9 cellular contexts compared by ENCODE assay signal in the genomic region with DNA sequence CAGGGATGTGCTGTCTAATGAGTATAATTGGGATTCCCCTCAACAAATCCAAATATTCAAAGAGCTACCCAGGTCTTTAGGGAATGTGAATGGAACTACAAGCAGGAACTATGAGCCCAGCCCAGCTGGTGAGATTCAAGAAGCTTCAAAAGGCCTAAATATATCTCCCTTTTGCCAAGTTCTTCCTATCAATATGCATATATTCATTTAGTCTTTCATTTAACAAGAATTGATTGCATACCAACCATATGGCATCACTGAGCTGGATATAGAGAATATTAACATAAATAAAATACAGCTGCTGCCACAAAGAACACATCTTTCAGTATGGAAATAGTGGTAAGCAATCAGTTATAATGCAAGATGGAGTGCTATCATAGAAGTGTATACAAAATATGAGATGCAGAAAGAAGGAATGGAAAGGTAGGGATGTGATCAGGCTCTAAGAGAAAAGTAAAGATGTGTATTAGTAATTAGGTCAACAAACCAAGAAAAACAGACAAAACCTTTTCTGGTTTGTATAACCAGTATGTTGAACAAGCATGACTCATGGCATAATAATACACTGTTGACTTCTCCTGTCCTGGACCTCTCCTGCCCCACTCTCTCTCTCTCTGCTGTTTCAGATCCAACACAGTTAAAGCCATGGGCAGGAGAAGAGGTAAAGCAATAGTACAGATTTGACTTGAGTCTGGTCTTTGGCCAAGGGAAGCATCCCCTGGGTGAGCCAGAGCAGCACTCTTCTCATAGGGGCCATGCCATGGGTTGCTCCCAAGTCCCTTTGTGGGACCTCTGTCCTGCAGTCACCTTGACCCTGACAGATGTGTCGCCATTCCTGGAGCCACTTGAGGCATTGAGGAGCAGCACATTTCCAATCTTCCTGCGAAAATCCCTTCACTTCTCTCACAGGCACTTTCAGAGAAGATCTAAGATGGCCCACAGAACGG. TPM values are rescaled to one million over a fixed set of nuclear protein-coding genes. Genes with fewer than 3 reads are reported as not detected.
DNase-seq lines count a peak whose midpoint lies in the region; ATAC-seq, FAIRE-seq and TF ChIP-seq lines count a peak whose summit lies in the region.
"Had no signal": no experiment of that assay in that cellular context is flagged by ENCODE, and none has a peak within 500 bp of the region (broad histone marks: within the 10 kb centered on the region; RNA-seq: fewer than 3 reads in every experiment).

No MANE protein-coding gene starts in this region.

- in situ Hi-C loops in Caki2 (cut with HindIII; ENCODE audit: low pct_unique_long_range_greater_than_20kb, low sequenced_read_pairs), result no loop called here

- DNase-seq in Caki2 (ENCODE audit: low read depth) (peak; percentile 79), RCC 7860 (ENCODE audit: low spot score) (peak; percentile 76), epithelial cell of proximal tubule (ENCODE audit: low read depth) (peak; percentile 69), non-pigmented ciliary epithelial cell (ENCODE audit: low read depth) (peak; percentile 85), putamen (ENCODE audit: low spot score) (no peak), NCI-H1436 treated with DMSO at 0.1 percent for 48 hours (lab: John Stamatoyannopoulos, UW) (no peak)
- DNase-seq: GDM1 had no signal

- H3K4me3 ChIP-seq in epithelial cell of proximal tubule (ENCODE audit: low read depth, low read length), result no peak overlapping the region

- FAIRE-seq in RCC 7860 (lab: Jason Lieb, UNC), result peak; percentile 41

- TF ChIP-seq CTCF in epithelial cell of proximal tubule (conservative IDR thresholded peaks at IDR 0.05; ENCODE audit: low read depth, low read length), result no peak

- ATAC-seq in GM21576 (IDR thresholded peaks at IDR 0.05; ENCODE audit: unreplicated experiment), result no peak
- ATAC-seq in HG02571 (IDR thresholded peaks at IDR 0.05; ENCODE audit: unreplicated experiment), result no peak

RNA-seq across cellular contexts. Expression of a gene that starts 58.6 kb away (rescaled TPM):
- total RNA-seq in Caki2 (2014; rRNA removed; shearing (Covaris generic); ENCODE audit: low replicate concordance), result 47.9 and 67.9 TPM in 2 replicates
- 64.2 and 77.2 TPM in 2 replicates for total RNA-seq in epithelial cell of proximal tubule

Comparison
In these comparisons a context has a peak if more than half of its experiments do, and no peak if none do; other contexts are left out.
1. DNase-seq: peak in Caki2 (single experiment), RCC 7860 (single experiment), epithelial cell of proximal tubule (single experiment) and non-pigmented ciliary epithelial cell (single experiment); none in putamen (single experiment) and NCI-H1436 treated with DMSO at 0.1 percent for 48 hours (single experiment).